Comparison of ENCODE assay signal across 8 cellular contexts in the genomic region with DNA sequence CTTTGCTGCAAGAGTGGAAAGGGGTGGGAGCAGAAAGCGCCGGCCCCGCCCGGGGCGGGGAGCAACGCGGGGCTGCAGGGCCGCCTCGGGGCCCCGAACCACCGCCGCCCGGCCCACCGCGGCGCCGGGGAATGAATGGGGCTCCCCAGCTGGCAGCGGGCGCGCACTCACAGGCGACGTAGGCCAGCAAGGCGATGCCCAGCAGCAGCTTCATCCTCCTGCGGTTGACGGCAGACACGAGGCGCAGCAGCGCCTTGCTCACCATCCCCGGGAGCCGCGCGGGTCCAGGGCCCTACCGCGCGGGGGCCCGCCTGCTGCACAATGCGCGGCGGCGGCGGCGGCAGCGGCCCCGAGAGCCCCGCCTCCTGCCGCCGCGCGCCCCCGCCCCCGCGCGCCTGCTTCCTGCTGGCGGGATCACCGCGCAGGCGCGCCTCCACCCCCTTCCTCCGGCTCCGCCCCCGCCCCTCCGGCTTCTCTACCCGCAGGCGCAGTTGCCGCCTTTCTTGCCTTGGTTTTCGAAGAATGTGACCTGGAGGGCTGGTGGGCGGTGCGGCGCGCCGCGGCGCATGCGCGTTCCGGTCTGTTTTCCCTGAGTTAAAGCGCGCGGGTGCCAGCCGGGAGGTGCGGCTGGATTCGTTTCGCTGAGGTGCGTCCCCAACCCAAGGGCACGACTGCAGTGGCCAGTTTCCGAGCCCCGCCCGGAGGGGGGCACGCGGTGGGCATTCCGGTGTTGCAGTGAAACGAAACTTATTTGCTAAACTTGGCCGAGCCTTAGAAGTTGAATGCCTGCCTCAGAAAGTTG. TPM values are rescaled to one million over a fixed set of nuclear protein-coding genes. Genes with fewer than 3 reads are reported as not detected.
DNase-seq lines count a peak whose midpoint lies in the region; ATAC-seq, FAIRE-seq and TF ChIP-seq lines count a peak whose summit lies in the region.

Gene UXS1, minus strand, starts transcription at position 325 of the 802 bp plus-strand sequence. Its CDS starts 60 bp downstream, at position 265.

- H3K27me3 ChIP-seq in heart right ventricle (no peaks in the 10 kb centered on the region), upper lobe of right lung (no peaks in the 10 kb centered on the region)

- H3K4me3 ChIP-seq in heart right ventricle (peak within 1 kb of the TSS; percentile 73 to 98 (median 95)), upper lobe of right lung (peak within 1 kb of the TSS; percentile 91)

- H3K27ac ChIP-seq in heart right ventricle = peak within 1 kb of the TSS; percentile 49 to 94 (median 88)
- H3K27ac ChIP-seq in upper lobe of right lung = peak within 1 kb of the TSS; percentile 88

- H3K4me1 ChIP-seq in heart right ventricle (peaks cover 2 to 45% (median 17%) of the 10 kb centered on the region in 9 donors), upper lobe of right lung (peaks cover 37% of the 10 kb centered on the region)

- DNase-seq in GM12892 (ENCODE audit: insufficient read length) (peak; percentile 88), NCI-H146 (lab: John Stamatoyannopoulos, UW) (peak; percentile 98), T-helper 1 cell (peak; percentile 97 to 99 (median 98)), amniotic epithelial cell (ENCODE audit: low read depth) (peak; percentile 93), heart right ventricle (peak; percentile 97 to 99), posterior vena cava (ENCODE audit: low spot score) (peak; percentile 99), upper lobe of right lung (peak; percentile 99)

- H3K36me3 ChIP-seq in heart right ventricle (no peaks in the 10 kb centered on the region), upper lobe of right lung (no peaks in the 10 kb centered on the region)

- FAIRE-seq in GM12892 (lab: Jason Lieb, UNC) = peak; percentile 98

- ATAC-seq in HG02852 (IDR thresholded peaks at IDR 0.05; ENCODE audit: unreplicated experiment) (peak; percentile 65), heart right ventricle (peak; percentile 92 to 99 (median 97)), upper lobe of right lung (peak; percentile 92)

- TF ChIP-seq CTCF in heart right ventricle (IDR thresholded peaks at IDR 0.05) (no peak), upper lobe of right lung (IDR thresholded peaks at IDR 0.05) (no peak)

- intact Hi-C loops in heart right ventricle (cut with DNase I) (loop anchor here in 4 of 10 donors (5.0 to 10.0 kb wide), 3 partner anchors 72 to 87 kb away; no protein-coding TSS in a partner anchor), posterior vena cava (cut with DNase I) (no loop called here), upper lobe of right lung (cut with DNase I) (no loop called here)

- peak; percentile 87 for TF ChIP-seq POLR2A in GM12892 (IDR thresholded peaks at IDR 0.05; ENCODE audit: low read depth, low read length)

- H3K9me3 ChIP-seq in heart right ventricle (no peaks in the 10 kb centered on the region), upper lobe of right lung (no peaks in the 10 kb centered on the region)

- 0 to 1% methylated on average over 60 to 93 of the region's 93 CpGs for WGBS in heart right ventricle, 2 donors

RNA-seq across cellular contexts. Expression of gene UXS1, which starts in this region (rescaled TPM):
- polyA plus RNA-seq in GM12892 (2012; ENCODE audit: missing spikeins) = 20.8 TPM
- total RNA-seq in heart right ventricle (10 to 100 TPM; 22.0 to 35.0 (median 25.9) TPM), posterior vena cava (10 to 100 TPM; 18.7 to 22.0 TPM), upper lobe of right lung (64.8 TPM)
- 10 to 100 TPM in 1 of 2 donors, 1 to 10 TPM in 1; 7.1 to 19.9 TPM for polyA plus RNA-seq in heart right ventricle

Comparison
In these comparisons a context has a peak if more than half of its experiments do, and no peak if none do; other contexts are left out.
1. Peak in every context shown above with its lines: DNase-seq, ATAC-seq, H3K4me3 ChIP-seq and H3K27ac ChIP-seq.